ENCODE assay signal across 9 cellular contexts in the genomic region with DNA sequence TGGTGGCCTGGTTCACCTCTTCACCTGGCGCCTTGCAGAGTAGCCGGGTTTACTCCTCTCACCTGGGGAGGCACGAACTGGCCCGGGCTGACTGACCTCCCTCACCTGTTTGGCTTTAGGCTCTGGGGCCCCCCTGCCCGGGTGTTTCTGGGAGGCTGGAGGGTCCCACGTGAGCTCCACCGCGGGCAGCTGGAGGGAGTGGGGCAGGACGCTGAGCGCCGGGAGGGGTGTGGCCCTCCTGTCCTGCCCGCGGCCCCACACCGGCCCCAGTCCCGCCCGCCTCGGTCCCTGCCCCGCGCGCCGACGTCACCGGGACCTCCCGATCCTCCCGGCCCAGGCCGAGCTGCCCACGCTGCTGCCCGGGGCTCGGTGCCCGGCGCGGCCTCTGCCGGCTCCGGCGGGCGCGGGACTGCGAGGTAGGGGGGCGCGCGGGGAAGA. TPM values are rescaled to one million over a fixed set of nuclear protein-coding genes. Genes with fewer than 3 reads are reported as not detected.
A peak's percentile ranks its signal among the peaks of the same experiment; 100 is the strongest.
DNase-seq lines count a peak whose midpoint lies in the region; ATAC-seq, FAIRE-seq and TF ChIP-seq lines count a peak whose summit lies in the region.
"Had no signal": no experiment of that assay in that cellular context is flagged by ENCODE, and none has a peak within 500 bp of the region (broad histone marks: within the 10 kb centered on the region; RNA-seq: fewer than 3 reads in every experiment).

Gene AMZ1, plus strand, starts transcription at position 322 of the 438 bp plus-strand sequence. CDS start 12,250 bp downstream, outside the sequence.

- DNase-seq in cardiac muscle cell (ENCODE audit: low read depth in 1 of 2, low spot score in 1 of 2) (no peak), Right ventricle myocardium superior (no peak), astrocyte (ENCODE audit: low read depth) (no peak), left colon (no peak), HepG2 (ENCODE audit: low spot score) (no peak), PC-9 (no peak)
- no peak for DNase-seq in stimulated activated CD4-positive, alpha-beta T cell treated with anti-CD3 and anti-CD28 coated beads, Interleukin-4, amount 100 ng/mL, for 1 hour

- FAIRE-seq in astrocyte (lab: Jason Lieb, UNC): no peak
- FAIRE-seq in HepG2 (lab: Jason Lieb, UNC): no peak

- in situ Hi-C loops in HepG2 (cut with HindIII; ENCODE audit: extremely low pct_ligation_motif_present, low pct_unique_long_range_greater_than_20kb): no loop called here

- H3K4me2 ChIP-seq in astrocyte (ENCODE audit: low read length) (peak within 1 kb of the TSS; percentile 76), HepG2 (ENCODE audit: low read depth, low read length) (no peak within 1 kb of the TSS), PC-9 (no peak within 1 kb of the TSS)

- H3K36me3 ChIP-seq in cardiac muscle cell (no peaks in the 10 kb centered on the region), astrocyte (ENCODE audit: insufficient read depth, low read length) (no peaks in the 10 kb centered on the region), urinary bladder (ENCODE audit: insufficient read depth) (no peaks in the 10 kb centered on the region), HepG2 (replicated peaks in 1 of 2; ENCODE audit: control insufficient read depth in 1 of 2, insufficient read depth in 2 of 2, low read length in 2 of 2) (no peaks in the 10 kb centered on the region), PC-9 (ENCODE audit: low read depth) (no peaks in the 10 kb centered on the region)

- no peaks in the 10 kb centered on the region for H3F3A ChIP-seq in PC-9 (ENCODE audit: insufficient read depth, low read depth)

- peak within 1 kb of the TSS; percentile 72 for H3K27ac Mint-ChIP-seq in astrocyte (ENCODE audit: unreplicated experiment)

- H3K79me2 ChIP-seq in astrocyte (ENCODE audit: insufficient read depth, low read length) (no peaks in the 10 kb centered on the region), HepG2 (ENCODE audit: insufficient read depth, low read length) (no peaks in the 10 kb centered on the region), PC-9 (ENCODE audit: low read depth) (no peaks in the 10 kb centered on the region)
- H3K79me2 ChIP-seq: parathyroid adenoma had no signal

- TF ChIP-seq POLR2A in HepG2 (IDR thresholded peaks at IDR 0.05; ENCODE audit: insufficient read depth in 1 of 2, low read depth in 2 of 2, low read length in 2 of 2): no peak

- intact Hi-C loops in Right ventricle myocardium superior (cut with DNase I): loop anchor here (10.0 kb wide), 1 partner anchor 233 kb away; no protein-coding TSS in a partner anchor
- intact Hi-C loops in left colon (cut with DNase I, micrococcal nuclease): no loop called here
- intact Hi-C loops in HepG2 (cut with micrococcal nuclease; ENCODE audit: unreplicated experiment): no loop called here
- intact Hi-C loops in PC-9 (cut with micrococcal nuclease; ENCODE audit: unreplicated experiment): no loop called here

- TF ChIP-seq EP300 in HepG2 (IDR thresholded peaks at IDR 0.05; ENCODE audit: low read depth in 2 of 2, low read length in 2 of 2) (no peak), HepG2 (CRISPR knock-in tag; IDR thresholded peaks at IDR 0.05; ENCODE audit: borderline replicate concordance) (no peak)

- TF ChIP-seq RAD21 in HepG2 (CRISPR knock-in tag; IDR thresholded peaks at IDR 0.05): no peak

- WGBS in urinary bladder: 3% methylated on average over 41 of the region's 41 CpGs
- WGBS in HepG2 (ENCODE audit: low lambda C conversion rate): 0% methylated on average over 4 of the region's 41 CpGs

- H3K4me3 Mint-ChIP-seq in astrocyte (ENCODE audit: unreplicated experiment): peak within 1 kb of the TSS; percentile 83

- H3K36me3 Mint-ChIP-seq in astrocyte (ENCODE audit: low read depth, unreplicated experiment): peaks cover 5% of the 10 kb centered on the region

- H3K9me3 ChIP-seq in cardiac muscle cell (ENCODE audit: low read depth): no peaks in the 10 kb centered on the region
- no peaks in the 10 kb centered on the region for H3K9me3 ChIP-seq in astrocyte (ENCODE audit: insufficient read depth, low read depth, low read length)
- no peaks in the 10 kb centered on the region for H3K9me3 ChIP-seq in HepG2 (ENCODE audit: low read length)
- no peaks in the 10 kb centered on the region for H3K9me3 ChIP-seq in PC-9 (ENCODE audit: insufficient read depth, low read depth)

- CTCF ChIA-PET in HepG2 (lab: Yijun Ruan, JAX; ENCODE audit: low intra/inter-chr PET ratio, low total read pairs): no interaction called here
- CTCF ChIA-PET in PC-9 (lab: Charles Lee): interaction anchor here (0.6 kb wide), 2 partner anchors 122 to 186 kb away, joined by 3 to 6 read pairs; no protein-coding TSS in a partner anchor

- H3K27ac ChIP-seq in cardiac muscle cell (no peak within 1 kb of the TSS), astrocyte (ENCODE audit: low read depth, low read length) (no peak within 1 kb of the TSS), urinary bladder (ENCODE audit: low read depth) (no peak within 1 kb of the TSS), HepG2 (ENCODE audit: extremely low read length, insufficient read depth, low read length) (no peak within 1 kb of the TSS), PC-9 (no peak within 1 kb of the TSS)
- H3K27ac ChIP-seq: parathyroid adenoma had no signal

- H3K9me2 ChIP-seq in PC-9 (ENCODE audit: insufficient read depth): no peaks in the 10 kb centered on the region

- BruUV-seq in HepG2 (replicated peaks; lab: Mats Ljungman, UMichigan) (no TSS peak), PC-9 (replicated peaks; lab: Mats Ljungman, UMichigan) (no TSS peak)

- no peaks in the 10 kb centered on the region for H3K9me3 Mint-ChIP-seq in astrocyte (ENCODE audit: unreplicated experiment)

- POLR2A ChIA-PET in HepG2 (lab: Yijun Ruan, JAX) (no interaction called here), PC-9 (lab: Charles Lee; ENCODE audit: unreplicated experiment) (interaction anchor here (0.5 to 0.6 kb wide), 2 partner anchors 56 to 446 kb away, joined by 5 to 6 read pairs; partner anchors contain the start of genes MRM2, NUDT1 and TTYH3)

- peaks cover 13% of the 10 kb centered on the region for H3K4me1 Mint-ChIP-seq in astrocyte (ENCODE audit: low read depth, unreplicated experiment)

- peaks cover 52% of the 10 kb centered on the region for H3K27me3 ChIP-seq in cardiac muscle cell
- peaks cover 8% of the 10 kb centered on the region for H3K27me3 ChIP-seq in astrocyte (ENCODE audit: insufficient read depth, low read length)
- H3K27me3 ChIP-seq in HepG2 (ENCODE audit: control insufficient read depth in 1 of 2, insufficient read depth in 2 of 2, low read length in 2 of 2): peaks cover 21 to 70% of the 10 kb centered on the region in 2 experiments
- no peaks in the 10 kb centered on the region for H3K27me3 ChIP-seq in PC-9 (ENCODE audit: insufficient read depth, low read depth)

- H2AFZ ChIP-seq in astrocyte (ENCODE audit: low read depth, low read length): peak within 1 kb of the TSS; percentile 63
- no peak within 1 kb of the TSS for H2AFZ ChIP-seq in HepG2 (ENCODE audit: low read length)
- H2AFZ ChIP-seq in PC-9: no peak within 1 kb of the TSS
- H2AFZ ChIP-seq: parathyroid adenoma had no signal

- ATAC-seq in Right ventricle myocardium superior (ENCODE audit: poor library complexity) (no peak), left colon (peak; percentile 28), HepG2 (no peak)

- H4K20me1 ChIP-seq in astrocyte (ENCODE audit: insufficient read depth, low read length): peaks cover 5% of the 10 kb centered on the region
- H4K20me1 ChIP-seq in HepG2 (ENCODE audit: insufficient read depth, low read length): no peaks in the 10 kb centered on the region
- no peaks in the 10 kb centered on the region; the same call in 1 of the 2 replicates for H4K20me1 ChIP-seq in PC-9 (ENCODE audit: insufficient read depth)

- TF ChIP-seq CTCF in cardiac muscle cell (IDR thresholded peaks at IDR 0.05; ENCODE audit: low read depth, low read length) (no peak), astrocyte (IDR thresholded peaks at IDR 0.05; ENCODE audit: insufficient read depth, low read depth, low read length) (no peak), HepG2 (CRISPR knock-in tag; IDR thresholded peaks at IDR 0.05) (no peak), PC-9 (conservative IDR thresholded peaks at IDR 0.05) (no peak)

- H3K4me1 ChIP-seq in cardiac muscle cell (ENCODE audit: low read depth) (no peaks in the 10 kb centered on the region), astrocyte (ENCODE audit: insufficient read depth, low read length) (peaks cover 33% of the 10 kb centered on the region), urinary bladder (ENCODE audit: insufficient read depth) (no peaks in the 10 kb centered on the region), HepG2 (ENCODE audit: insufficient read depth, low read length) (peaks cover 29% of the 10 kb centered on the region), PC-9 (replicated peaks; ENCODE audit: insufficient read depth) (peaks cover 11% of the 10 kb centered on the region)
- H3K4me1 ChIP-seq: parathyroid adenoma had no signal

- peaks cover 20% of the 10 kb centered on the region for H3K27me3 Mint-ChIP-seq in astrocyte (ENCODE audit: low read depth, unreplicated experiment)

- H3K9ac ChIP-seq in astrocyte (ENCODE audit: low read length): peak within 1 kb of the TSS; percentile 46
- no peak within 1 kb of the TSS for H3K9ac ChIP-seq in HepG2 (ENCODE audit: insufficient read depth, low read depth, low read length)
- H3K9ac ChIP-seq: parathyroid adenoma had no signal

- H3K4me3 ChIP-seq in cardiac muscle cell (peak within 1 kb of the TSS; percentile 20), astrocyte (ENCODE audit: insufficient read depth, low read depth, low read length) (peak within 1 kb of the TSS; percentile 49), urinary bladder (ENCODE audit: low read depth, low read length) (peak within 1 kb of the TSS; percentile 37), HepG2 (replicated peaks in 1 of 3; ENCODE audit: insufficient read depth in 1 of 3, low read depth in 2 of 3, low read length in 3 of 3) (peak within 1 kb of the TSS in 1 of 3 experiments; percentile 28; a peak in 1 of 6 replicates), PC-9 (no peak within 1 kb of the TSS)

RNA-seq across cellular contexts. Expression of gene AMZ1, which starts in this region (rescaled TPM):
- 0.80 and 1.1 TPM in 2 replicates for total RNA-seq in cardiac muscle cell
- 1.6 and 1.7 TPM in 2 replicates for polyA plus RNA-seq in cardiac muscle cell
- 0.08 TPM for total RNA-seq in Right ventricle myocardium superior
- 3.4 and 5.7 TPM in 2 replicates for total RNA-seq in astrocyte
- total RNA-seq in left colon: under 1 TPM in 1 of 2 donors, not detected in 1; 0.28 TPM
- total RNA-seq in urinary bladder: 0.11 TPM
- 0.22 TPM for polyA plus RNA-seq in urinary bladder
- not detected in 2 replicates for total RNA-seq in HepG2 (2016; rRNA removed; fragmentation: Illumina TruSeq; extraction: Trizol)
- not detected in 2 replicates for total RNA-seq in HepG2 (2016; cell fraction: cytosol; rRNA removed; fragmentation: Illumina TruSeq; extraction: Trizol; ENCODE audit: low read depth)
- total RNA-seq in HepG2 (2016; cell fraction: insoluble cytoplasmic fraction; rRNA removed; fragmentation: Illumina TruSeq; extraction: Trizol): not detected in 2 replicates
- total RNA-seq in HepG2 (2016; cell fraction: membrane; rRNA removed; fragmentation: Illumina TruSeq; extraction: Trizol): not detected in 2 replicates
- not detected in 2 replicates for total RNA-seq in HepG2 (2016; cell fraction: nucleus; rRNA removed; fragmentation: Illumina TruSeq; extraction: Trizol)
- 0.03 TPM in 1 of 2 replicates, not detected in the other for polyA plus RNA-seq in HepG2 (2011; rRNA removed)
- polyA plus RNA-seq in HepG2 (2011; cell fraction: cytosol; rRNA removed): 0.01 and 0.04 TPM in 2 replicates
- 0.18 and 0.26 TPM in 2 replicates for polyA plus RNA-seq in HepG2 (2011; cell fraction: nucleus; rRNA removed)
- 0.05 and 0.07 TPM in 2 replicates for polyA plus RNA-seq in HepG2 (2012)
- polyA plus RNA-seq in HepG2 (2016; cell fraction: cytosol; fragmentation: Illumina TruSeq; extraction: Trizol; ENCODE audit: low read depth): not detected in 2 replicates
- not detected in 2 replicates for polyA plus RNA-seq in HepG2 (2016; cell fraction: insoluble cytoplasmic fraction; fragmentation: Illumina TruSeq; extraction: Trizol; ENCODE audit: low read depth)
- not detected in 2 replicates for polyA plus RNA-seq in HepG2 (2016; cell fraction: membrane; fragmentation: Illumina TruSeq; extraction: Trizol; ENCODE audit: low read depth)
- not detected in 2 replicates for polyA plus RNA-seq in HepG2 (2016; cell fraction: nucleus; fragmentation: Illumina TruSeq; extraction: Trizol; ENCODE audit: insufficient read depth, low read depth)
- 0.30 and 0.84 TPM in 2 replicates for polyA minus RNA-seq in HepG2 (2011; rRNA and poly(A)+ RNA removed; ENCODE audit: low replicate concordance)
- polyA minus RNA-seq in HepG2 (2011; cell fraction: cytosol; rRNA and poly(A)+ RNA removed): not detected in 2 replicates
- 0.13 TPM in 1 of 2 replicates, not detected in the other for polyA minus RNA-seq in HepG2 (2011; cell fraction: nucleus; rRNA and poly(A)+ RNA removed)
- total RNA-seq in PC-9 (2021): 0.50 TPM in 1 of 2 replicates, not detected in the other

Comparison
In these comparisons a context has a peak if more than half of its experiments do, and no peak if none do; other contexts are left out.
1. Peak in ATAC-seq in left colon; RNA of the gene not detected or under 1 TPM.